ENCODE assay signal across 8 cellular contexts in genomic region chr1:39845569-39846566, GRCh38. TPM values are rescaled to one million over a fixed set of nuclear protein-coding genes. Genes with fewer than 3 reads are reported as not detected.
DNase-seq lines count a peak whose midpoint lies in the region; ATAC-seq lines count a peak whose summit lies in the region.

No MANE protein-coding gene starts in this region.

- H3K4me1 Mint-ChIP-seq in CD8-positive, alpha-beta memory T cell = peaks cover 52 to 63% (median 63%) of the 10 kb centered on the region in 3 donors
- peaks cover 38% of the 10 kb centered on the region for H3K4me1 Mint-ChIP-seq in T-helper 1 cell treated with Interleukin-12 subunit alpha and Interleukin-12 subunit beta and Interleukin-4 antibody, amounts not matched to agents 30 μg/mL and 1 μg/mL, for 36 hours (ENCODE audit: low read depth)

- H3K27ac ChIP-seq in CD8-positive, alpha-beta memory T cell (ENCODE audit: low read depth, low read length) = peak overlapping the region; percentile 35
- H3K27ac ChIP-seq in GM23248 = peak overlapping the region; percentile 36

- H4K20me1 ChIP-seq in GM23248 (ENCODE audit: insufficient read depth) = no peaks in the 10 kb centered on the region

- in situ Hi-C loops in GM23248 (cut with MboI) = no loop called here

- H3K9me3 ChIP-seq in CD8-positive, alpha-beta memory T cell (ENCODE audit: low read length) = no peaks in the 10 kb centered on the region
- H3K9me3 ChIP-seq in GM23248 (ENCODE audit: low read depth) = no peaks in the 10 kb centered on the region

- peaks cover 58% of the 10 kb centered on the region for H3K4me1 ChIP-seq in CD8-positive, alpha-beta memory T cell (ENCODE audit: insufficient read depth, low read length)
- H3K4me1 ChIP-seq in GM23248 (ENCODE audit: insufficient read depth) = peaks cover 15% of the 10 kb centered on the region

- H2AFZ ChIP-seq in GM23248 = no peak overlapping the region

- H3K9ac ChIP-seq in GM23248 = 0 out of 2 replicates have a peak overlapping the region, but pooled peaks have one; percentile 10

- H3K79me2 ChIP-seq in GM23248 (ENCODE audit: insufficient read depth) = peaks cover 13% of the 10 kb centered on the region; the same call in 1 of the 2 replicates

- no peaks in the 10 kb centered on the region for H3K9me3 Mint-ChIP-seq in CD8-positive, alpha-beta memory T cell
- no peaks in the 10 kb centered on the region for H3K9me3 Mint-ChIP-seq in T-helper 1 cell treated with Interleukin-12 subunit alpha and Interleukin-12 subunit beta and Interleukin-4 antibody, amounts not matched to agents 30 μg/mL and 1 μg/mL, for 36 hours

- H3F3A ChIP-seq in GM23248 (ENCODE audit: insufficient read depth) = peaks cover 18% of the 10 kb centered on the region

- peak; percentile 68 to 89 (median 79) for DNase-seq in CD8-positive, alpha-beta memory T cell
- DNase-seq in GM23248 (peak; percentile 47), NCI-H1417 treated with DMSO at 0.1 percent for 48 hours (lab: John Stamatoyannopoulos, UW) (peak; percentile 94), anterior cingulate cortex (lab: John Stamatoyannopoulos, UW) (peak in 54 of 58 donors; percentile 3 to 88 (median 54)), hypothalamus (lab: John Stamatoyannopoulos, UW) (peak in 48 of 51 donors; percentile 7 to 81 (median 53))
- DNase-seq in stimulated activated CD4-positive, alpha-beta T cell treated with anti-CD3 and anti-CD28 coated beads, Interleukin-12 subunit alpha, Interleukin-12 subunit beta, amount 100 ng/mL, for 24 hours (ENCODE audit: low read depth in 2 of 2) = peak; percentile 61 to 66

- H3K27ac Mint-ChIP-seq in CD8-positive, alpha-beta memory T cell = peak overlapping the region; percentile 90 to 99 (median 94)
- H3K27ac Mint-ChIP-seq in T-helper 1 cell treated with Interleukin-12 subunit alpha and Interleukin-12 subunit beta and Interleukin-4 antibody, amounts not matched to agents 30 μg/mL and 1 μg/mL, for 36 hours = peak overlapping the region; percentile 82

- H3K4me3 Mint-ChIP-seq in CD8-positive, alpha-beta memory T cell = peak overlapping the region in 5 of 7 donors; percentile 56 to 89 (median 69)
- peak overlapping the region; percentile 52 for H3K4me3 Mint-ChIP-seq in T-helper 1 cell treated with Interleukin-12 subunit alpha and Interleukin-12 subunit beta and Interleukin-4 antibody, amounts not matched to agents 30 μg/mL and 1 μg/mL, for 36 hours

- CTCF ChIA-PET in CD8-positive, alpha-beta memory T cell (lab: Charles Lee) = interaction anchor here (0.9 to 2.9 kb wide), 6 partner anchors 9 to 186 kb away, joined by 3 to 14 read pairs (median 4); partner anchors contain the start of gene MYCL

- H3K27me3 Mint-ChIP-seq in CD8-positive, alpha-beta memory T cell = no peaks in the 10 kb centered on the region
- no peaks in the 10 kb centered on the region for H3K27me3 Mint-ChIP-seq in T-helper 1 cell treated with Interleukin-12 subunit alpha and Interleukin-12 subunit beta and Interleukin-4 antibody, amounts not matched to agents 30 μg/mL and 1 μg/mL, for 36 hours (ENCODE audit: low read depth)

- POLR2A ChIA-PET in CD8-positive, alpha-beta memory T cell (lab: Charles Lee) = interaction anchor here (0.5 to 0.8 kb wide), 3 partner anchors 38 to 64 kb away, joined by 3 to 4 read pairs (median 3); no protein-coding TSS in a partner anchor

- no peak overlapping the region for H3K4me3 ChIP-seq in CD8-positive, alpha-beta memory T cell (ENCODE audit: low read length)
- no peak overlapping the region for H3K4me3 ChIP-seq in GM23248

- H3K36me3 Mint-ChIP-seq in CD8-positive, alpha-beta memory T cell = peaks cover 0 to 49% (median 17%) of the 10 kb centered on the region in 3 donors
- peaks cover 45% of the 10 kb centered on the region for H3K36me3 Mint-ChIP-seq in T-helper 1 cell treated with Interleukin-12 subunit alpha and Interleukin-12 subunit beta and Interleukin-4 antibody, amounts not matched to agents 30 μg/mL and 1 μg/mL, for 36 hours (ENCODE audit: low read depth)

- no peaks in the 10 kb centered on the region for H3K27me3 ChIP-seq in CD8-positive, alpha-beta memory T cell (ENCODE audit: insufficient read depth, low read length, poor library complexity, severe bottlenecking)
- H3K27me3 ChIP-seq in GM23248 (replicated peaks; ENCODE audit: insufficient read depth) = no peaks in the 10 kb centered on the region

- no peak overlapping the region for H3K4me2 ChIP-seq in GM23248 (ENCODE audit: unreplicated experiment)

- ATAC-seq in HG03520 (IDR thresholded peaks at IDR 0.05; ENCODE audit: unreplicated experiment) = no peak

- WGBS in GM23248 (ENCODE audit: low coverage in 1 of 2, low lambda C conversion rate in 2 of 2, missing lambda C conversion rate in 2 of 2), 2 experiments = 56% methylated on average over 7 of the region's 7 CpGs

- H3K36me3 ChIP-seq in CD8-positive, alpha-beta memory T cell (ENCODE audit: insufficient read depth, low read length) = peaks cover 4% of the 10 kb centered on the region
- peaks cover 48% of the 10 kb centered on the region for H3K36me3 ChIP-seq in GM23248 (ENCODE audit: low read depth)

- H3K9me2 ChIP-seq in GM23248 (ENCODE audit: insufficient read depth) = no peaks in the 10 kb centered on the region

RNA-seq across cellular contexts. Expression of gene TRIT1, which starts 37.4 kb away (rescaled TPM):
- total RNA-seq in CD8-positive, alpha-beta memory T cell = 10 to 100 TPM; 33.1 to 34.0 TPM
- 10.3 TPM for polyA plus RNA-seq in CD8-positive, alpha-beta memory T cell
- total RNA-seq in GM23248 (2014; rRNA removed; shearing (Covaris generic)) = 17.1 and 25.8 TPM in 2 replicates
- polyA plus RNA-seq in GM23248 (2016; fragmentation: Nextera tagmentation; extraction: Ambion mirVana) = 16.2 and 16.9 TPM in 2 replicates

RNA-seq across cellular contexts. Expression of gene MYCL, which starts 55.8 kb away (rescaled TPM):
- under 1 TPM in 1 of 2 experiments, not detected in 1; 0.24 TPM for total RNA-seq in CD8-positive, alpha-beta memory T cell
- polyA plus RNA-seq in CD8-positive, alpha-beta memory T cell = not detected
- 0.32 TPM in 1 of 2 replicates, not detected in the other for total RNA-seq in GM23248 (2014; rRNA removed; shearing (Covaris generic))
- polyA plus RNA-seq in GM23248 (2016; fragmentation: Nextera tagmentation; extraction: Ambion mirVana) = 0.34 TPM in 1 of 2 replicates, not detected in the other

RNA-seq across cellular contexts. Expression of gene BMP8B, which starts 57.2 kb away (rescaled TPM):
- total RNA-seq in CD8-positive, alpha-beta memory T cell = 1 to 10 TPM in 1 of 2 experiments, under 1 TPM in 1; 0.91 to 1.2 TPM
- 0.14 TPM for polyA plus RNA-seq in CD8-positive, alpha-beta memory T cell
- total RNA-seq in GM23248 (2014; rRNA removed; shearing (Covaris generic)) = not detected in 2 replicates
- not detected in 2 replicates for polyA plus RNA-seq in GM23248 (2016; fragmentation: Nextera tagmentation; extraction: Ambion mirVana)
